Comparison of ENCODE assay signal across 1 cellular context in the genomic region with DNA sequence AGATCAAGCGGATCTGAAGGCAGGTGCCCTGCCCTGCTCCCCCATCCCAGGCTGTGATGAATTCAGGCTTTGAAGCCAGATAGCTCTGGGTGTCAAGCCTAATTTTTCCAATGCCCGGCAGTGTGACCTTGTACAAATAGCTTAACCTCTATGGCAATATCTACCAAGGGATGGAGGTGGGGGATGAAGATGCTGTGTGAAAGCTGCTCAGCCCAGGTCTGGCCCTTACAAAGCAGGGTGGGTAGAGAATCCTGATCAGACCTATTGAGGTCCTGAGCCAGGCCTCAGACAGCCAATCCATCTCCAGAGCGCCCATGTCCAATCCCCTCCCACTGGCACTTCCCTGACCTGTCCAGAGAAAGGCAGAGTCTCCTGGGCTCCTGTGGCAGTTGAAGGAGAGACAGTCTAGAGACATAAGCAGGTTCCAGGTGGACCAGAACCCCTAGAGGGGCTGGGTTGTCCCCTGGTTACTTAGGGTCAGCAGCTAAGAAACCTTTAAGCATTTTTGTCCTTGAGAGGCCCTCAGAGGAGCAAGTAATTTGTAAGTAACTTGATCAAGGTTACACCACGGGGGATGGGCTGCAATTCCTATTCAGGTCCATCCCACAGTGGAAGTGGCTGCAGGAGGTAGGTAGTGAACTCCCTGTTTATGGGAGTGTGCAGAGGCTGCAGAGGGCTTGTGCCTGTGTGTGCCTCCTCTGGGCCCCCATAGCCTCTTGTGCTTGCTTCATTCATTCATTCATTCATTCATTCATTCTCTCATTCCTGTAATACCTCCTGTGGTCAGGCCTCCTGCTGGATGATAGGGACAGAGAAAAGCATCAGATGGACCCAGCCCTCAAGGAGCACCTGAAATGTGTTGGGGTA.
TF ChIP-seq lines count a peak whose summit lies in the region.

No MANE protein-coding gene starts in this region.

TF ChIP-seq in WTC11, 78 proteins besides CTCF, POLR2A, EP300 and RAD21 (continued from another document):
- TF ChIP-seq, protein P1, sequence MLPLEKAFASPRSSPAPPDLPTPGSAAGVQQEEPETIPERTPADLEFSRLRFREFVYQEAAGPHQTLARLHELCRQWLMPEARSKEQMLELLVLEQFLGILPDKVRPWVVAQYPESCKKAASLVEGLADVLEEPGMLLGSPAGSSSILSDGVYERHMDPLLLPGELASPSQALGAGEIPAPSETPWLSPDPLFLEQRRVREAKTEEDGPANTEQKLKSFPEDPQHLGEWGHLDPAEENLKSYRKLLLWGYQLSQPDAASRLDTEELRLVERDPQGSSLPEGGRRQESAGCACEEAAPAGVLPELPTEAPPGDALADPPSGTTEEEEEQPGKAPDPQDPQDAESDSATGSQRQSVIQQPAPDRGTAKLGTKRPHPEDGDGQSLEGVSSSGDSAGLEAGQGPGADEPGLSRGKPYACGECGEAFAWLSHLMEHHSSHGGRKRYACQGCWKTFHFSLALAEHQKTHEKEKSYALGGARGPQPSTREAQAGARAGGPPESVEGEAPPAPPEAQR (CRISPR knock-in tag; IDR thresholded peaks at IDR 0.05), result no peak
- TF ChIP-seq, protein P2, sequence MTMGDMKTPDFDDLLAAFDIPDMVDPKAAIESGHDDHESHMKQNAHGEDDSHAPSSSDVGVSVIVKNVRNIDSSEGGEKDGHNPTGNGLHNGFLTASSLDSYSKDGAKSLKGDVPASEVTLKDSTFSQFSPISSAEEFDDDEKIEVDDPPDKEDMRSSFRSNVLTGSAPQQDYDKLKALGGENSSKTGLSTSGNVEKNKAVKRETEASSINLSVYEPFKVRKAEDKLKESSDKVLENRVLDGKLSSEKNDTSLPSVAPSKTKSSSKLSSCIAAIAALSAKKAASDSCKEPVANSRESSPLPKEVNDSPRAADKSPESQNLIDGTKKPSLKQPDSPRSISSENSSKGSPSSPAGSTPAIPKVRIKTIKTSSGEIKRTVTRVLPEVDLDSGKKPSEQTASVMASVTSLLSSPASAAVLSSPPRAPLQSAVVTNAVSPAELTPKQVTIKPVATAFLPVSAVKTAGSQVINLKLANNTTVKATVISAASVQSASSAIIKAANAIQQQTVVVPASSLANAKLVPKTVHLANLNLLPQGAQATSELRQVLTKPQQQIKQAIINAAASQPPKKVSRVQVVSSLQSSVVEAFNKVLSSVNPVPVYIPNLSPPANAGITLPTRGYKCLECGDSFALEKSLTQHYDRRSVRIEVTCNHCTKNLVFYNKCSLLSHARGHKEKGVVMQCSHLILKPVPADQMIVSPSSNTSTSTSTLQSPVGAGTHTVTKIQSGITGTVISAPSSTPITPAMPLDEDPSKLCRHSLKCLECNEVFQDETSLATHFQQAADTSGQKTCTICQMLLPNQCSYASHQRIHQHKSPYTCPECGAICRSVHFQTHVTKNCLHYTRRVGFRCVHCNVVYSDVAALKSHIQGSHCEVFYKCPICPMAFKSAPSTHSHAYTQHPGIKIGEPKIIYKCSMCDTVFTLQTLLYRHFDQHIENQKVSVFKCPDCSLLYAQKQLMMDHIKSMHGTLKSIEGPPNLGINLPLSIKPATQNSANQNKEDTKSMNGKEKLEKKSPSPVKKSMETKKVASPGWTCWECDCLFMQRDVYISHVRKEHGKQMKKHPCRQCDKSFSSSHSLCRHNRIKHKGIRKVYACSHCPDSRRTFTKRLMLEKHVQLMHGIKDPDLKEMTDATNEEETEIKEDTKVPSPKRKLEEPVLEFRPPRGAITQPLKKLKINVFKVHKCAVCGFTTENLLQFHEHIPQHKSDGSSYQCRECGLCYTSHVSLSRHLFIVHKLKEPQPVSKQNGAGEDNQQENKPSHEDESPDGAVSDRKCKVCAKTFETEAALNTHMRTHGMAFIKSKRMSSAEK (CRISPR knock-in tag; IDR thresholded peaks at IDR 0.05; ENCODE audit: borderline replicate concordance), result no peak
- TF ChIP-seq, protein P3, sequence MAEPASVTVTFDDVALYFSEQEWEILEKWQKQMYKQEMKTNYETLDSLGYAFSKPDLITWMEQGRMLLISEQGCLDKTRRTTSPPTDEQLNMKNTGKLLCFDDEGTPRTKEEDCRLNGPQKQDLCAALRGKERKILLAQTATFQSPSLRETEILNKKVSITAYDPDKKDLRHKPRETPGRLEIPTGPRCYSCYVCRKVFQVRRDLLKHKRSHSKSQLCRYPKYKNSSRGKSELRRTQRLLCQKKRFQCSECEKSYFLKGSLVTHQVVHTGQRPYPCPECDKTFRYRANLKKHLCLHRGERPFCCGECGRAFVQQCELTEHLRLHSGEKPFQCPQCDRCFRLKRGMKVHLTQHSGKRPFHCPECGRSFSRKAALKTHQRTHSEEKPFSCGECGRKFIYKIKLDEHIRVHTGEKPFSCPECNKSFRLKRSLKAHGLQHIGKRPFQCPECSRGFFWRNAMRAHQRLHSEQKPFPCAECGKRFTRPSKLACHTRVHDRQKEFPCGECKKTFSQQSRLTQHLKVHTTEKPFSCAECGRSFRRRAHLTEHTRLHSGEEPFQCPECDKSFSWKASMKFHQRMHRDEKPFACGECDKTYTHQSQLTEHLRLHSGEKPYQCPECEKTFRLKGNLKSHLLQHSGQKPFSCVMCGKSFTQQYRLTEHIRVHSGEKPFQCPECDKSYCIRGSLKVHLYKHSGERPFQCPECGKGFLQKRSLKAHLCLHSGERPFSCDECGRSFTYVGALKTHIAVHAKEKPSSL (CRISPR knock-in tag; conservative IDR thresholded peaks at IDR 0.05), result no peak
- TF ChIP-seq NFYB (CRISPR knock-in tag; conservative IDR thresholded peaks at IDR 0.05; ENCODE audit: low read depth) (no peak), IRF1 (CRISPR knock-in tag; IDR thresholded peaks at IDR 0.05) (no peak), ZNF671 (CRISPR knock-in tag; IDR thresholded peaks at IDR 0.05) (no peak), SMAD3 (CRISPR knock-in tag; IDR thresholded peaks at IDR 0.05; ENCODE audit: borderline replicate concordance) (no peak), SOX15 (CRISPR knock-in tag; IDR thresholded peaks at IDR 0.05) (no peak), CREM (CRISPR knock-in tag; IDR thresholded peaks at IDR 0.05) (no peak), ZBTB21 (CRISPR knock-in tag; IDR thresholded peaks at IDR 0.05; ENCODE audit: borderline replicate concordance) (no peak), RELA (CRISPR knock-in tag; IDR thresholded peaks at IDR 0.05; ENCODE audit: borderline replicate concordance) (no peak), FOXK1 (CRISPR knock-in tag; IDR thresholded peaks at IDR 0.05) (no peak), GABPB1 (CRISPR knock-in tag; IDR thresholded peaks at IDR 0.05) (no peak), ZNF416 (CRISPR knock-in tag; IDR thresholded peaks at IDR 0.05) (no peak), ERG (CRISPR knock-in tag; IDR thresholded peaks at IDR 0.05) (no peak)
- TF ChIP-seq, protein P4, sequence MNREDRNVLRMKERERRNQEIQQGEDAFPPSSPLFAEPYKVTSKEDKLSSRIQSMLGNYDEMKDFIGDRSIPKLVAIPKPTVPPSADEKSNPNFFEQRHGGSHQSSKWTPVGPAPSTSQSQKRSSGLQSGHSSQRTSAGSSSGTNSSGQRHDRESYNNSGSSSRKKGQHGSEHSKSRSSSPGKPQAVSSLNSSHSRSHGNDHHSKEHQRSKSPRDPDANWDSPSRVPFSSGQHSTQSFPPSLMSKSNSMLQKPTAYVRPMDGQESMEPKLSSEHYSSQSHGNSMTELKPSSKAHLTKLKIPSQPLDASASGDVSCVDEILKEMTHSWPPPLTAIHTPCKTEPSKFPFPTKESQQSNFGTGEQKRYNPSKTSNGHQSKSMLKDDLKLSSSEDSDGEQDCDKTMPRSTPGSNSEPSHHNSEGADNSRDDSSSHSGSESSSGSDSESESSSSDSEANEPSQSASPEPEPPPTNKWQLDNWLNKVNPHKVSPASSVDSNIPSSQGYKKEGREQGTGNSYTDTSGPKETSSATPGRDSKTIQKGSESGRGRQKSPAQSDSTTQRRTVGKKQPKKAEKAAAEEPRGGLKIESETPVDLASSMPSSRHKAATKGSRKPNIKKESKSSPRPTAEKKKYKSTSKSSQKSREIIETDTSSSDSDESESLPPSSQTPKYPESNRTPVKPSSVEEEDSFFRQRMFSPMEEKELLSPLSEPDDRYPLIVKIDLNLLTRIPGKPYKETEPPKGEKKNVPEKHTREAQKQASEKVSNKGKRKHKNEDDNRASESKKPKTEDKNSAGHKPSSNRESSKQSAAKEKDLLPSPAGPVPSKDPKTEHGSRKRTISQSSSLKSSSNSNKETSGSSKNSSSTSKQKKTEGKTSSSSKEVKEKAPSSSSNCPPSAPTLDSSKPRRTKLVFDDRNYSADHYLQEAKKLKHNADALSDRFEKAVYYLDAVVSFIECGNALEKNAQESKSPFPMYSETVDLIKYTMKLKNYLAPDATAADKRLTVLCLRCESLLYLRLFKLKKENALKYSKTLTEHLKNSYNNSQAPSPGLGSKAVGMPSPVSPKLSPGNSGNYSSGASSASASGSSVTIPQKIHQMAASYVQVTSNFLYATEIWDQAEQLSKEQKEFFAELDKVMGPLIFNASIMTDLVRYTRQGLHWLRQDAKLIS (CRISPR knock-in tag; IDR thresholded peaks at IDR 0.05; ENCODE audit: borderline replicate concordance), result no peak
- TF ChIP-seq, protein P5, sequence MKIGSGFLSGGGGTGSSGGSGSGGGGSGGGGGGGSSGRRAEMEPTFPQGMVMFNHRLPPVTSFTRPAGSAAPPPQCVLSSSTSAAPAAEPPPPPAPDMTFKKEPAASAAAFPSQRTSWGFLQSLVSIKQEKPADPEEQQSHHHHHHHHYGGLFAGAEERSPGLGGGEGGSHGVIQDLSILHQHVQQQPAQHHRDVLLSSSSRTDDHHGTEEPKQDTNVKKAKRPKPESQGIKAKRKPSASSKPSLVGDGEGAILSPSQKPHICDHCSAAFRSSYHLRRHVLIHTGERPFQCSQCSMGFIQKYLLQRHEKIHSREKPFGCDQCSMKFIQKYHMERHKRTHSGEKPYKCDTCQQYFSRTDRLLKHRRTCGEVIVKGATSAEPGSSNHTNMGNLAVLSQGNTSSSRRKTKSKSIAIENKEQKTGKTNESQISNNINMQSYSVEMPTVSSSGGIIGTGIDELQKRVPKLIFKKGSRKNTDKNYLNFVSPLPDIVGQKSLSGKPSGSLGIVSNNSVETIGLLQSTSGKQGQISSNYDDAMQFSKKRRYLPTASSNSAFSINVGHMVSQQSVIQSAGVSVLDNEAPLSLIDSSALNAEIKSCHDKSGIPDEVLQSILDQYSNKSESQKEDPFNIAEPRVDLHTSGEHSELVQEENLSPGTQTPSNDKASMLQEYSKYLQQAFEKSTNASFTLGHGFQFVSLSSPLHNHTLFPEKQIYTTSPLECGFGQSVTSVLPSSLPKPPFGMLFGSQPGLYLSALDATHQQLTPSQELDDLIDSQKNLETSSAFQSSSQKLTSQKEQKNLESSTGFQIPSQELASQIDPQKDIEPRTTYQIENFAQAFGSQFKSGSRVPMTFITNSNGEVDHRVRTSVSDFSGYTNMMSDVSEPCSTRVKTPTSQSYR (CRISPR knock-in tag; IDR thresholded peaks at IDR 0.05), result no peak
- TF ChIP-seq, protein P6, sequence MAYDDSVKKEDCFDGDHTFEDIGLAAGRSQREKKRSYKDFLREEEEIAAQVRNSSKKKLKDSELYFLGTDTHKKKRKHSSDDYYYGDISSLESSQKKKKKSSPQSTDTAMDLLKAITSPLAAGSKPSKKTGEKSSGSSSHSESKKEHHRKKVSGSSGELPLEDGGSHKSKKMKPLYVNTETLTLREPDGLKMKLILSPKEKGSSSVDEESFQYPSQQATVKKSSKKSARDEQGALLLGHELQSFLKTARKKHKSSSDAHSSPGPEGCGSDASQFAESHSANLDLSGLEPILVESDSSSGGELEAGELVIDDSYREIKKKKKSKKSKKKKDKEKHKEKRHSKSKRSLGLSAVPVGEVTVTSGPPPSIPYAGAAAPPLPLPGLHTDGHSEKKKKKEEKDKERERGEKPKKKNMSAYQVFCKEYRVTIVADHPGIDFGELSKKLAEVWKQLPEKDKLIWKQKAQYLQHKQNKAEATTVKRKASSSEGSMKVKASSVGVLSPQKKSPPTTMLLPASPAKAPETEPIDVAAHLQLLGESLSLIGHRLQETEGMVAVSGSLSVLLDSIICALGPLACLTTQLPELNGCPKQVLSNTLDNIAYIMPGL (CRISPR knock-in tag; IDR thresholded peaks at IDR 0.05), result no peak
